ENCODE assay signal across 8 cellular contexts in the genomic region with DNA sequence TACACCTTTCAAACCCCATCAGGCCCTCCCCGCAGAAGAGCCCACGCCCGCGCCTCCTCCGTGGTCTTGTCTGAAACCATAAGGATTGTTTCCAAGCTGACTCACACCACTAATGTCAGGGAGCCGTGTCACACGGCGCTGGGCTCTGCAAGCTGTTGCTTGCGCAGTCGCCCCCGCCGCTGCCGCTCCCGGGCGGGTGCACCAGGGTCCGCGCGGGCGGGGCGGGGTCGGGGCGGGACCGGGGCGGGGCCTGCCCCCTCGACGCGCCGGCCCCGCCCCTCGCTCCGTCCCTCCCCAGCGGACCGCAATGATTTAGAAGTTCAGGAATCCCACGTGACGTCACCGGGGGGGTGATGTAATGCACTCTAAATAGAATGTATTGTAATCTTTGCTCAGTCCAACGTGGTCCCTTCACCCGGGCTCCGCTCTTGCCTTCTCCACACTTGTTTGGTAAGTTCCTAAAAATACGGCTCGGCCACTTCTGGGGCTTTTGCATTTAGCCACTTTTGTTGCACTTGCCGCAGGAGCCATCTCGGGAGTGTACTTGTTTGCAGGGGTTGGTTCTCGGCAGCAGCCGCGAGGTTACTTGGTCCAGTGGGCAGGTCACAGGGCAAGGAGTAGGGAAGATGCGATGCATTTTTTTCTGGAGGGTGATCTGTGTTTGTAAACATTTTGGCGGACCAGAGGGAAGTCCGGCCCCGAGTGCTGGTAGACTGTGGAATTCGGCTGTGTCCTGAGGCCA.
A peak's percentile ranks its signal among the peaks of the same experiment; 100 is the strongest.
DNase-seq lines count a peak whose midpoint lies in the region; ATAC-seq and TF ChIP-seq lines count a peak whose summit lies in the region.

No MANE protein-coding gene starts in this region.

- peak; percentile 73 for DNase-seq in GM04504 (ENCODE audit: low read depth)
- DNase-seq in RWPE2 (ENCODE audit: low spot score) = peak; percentile 93
- peak; percentile 51 for DNase-seq in activated naive CD8-positive, alpha-beta T cell treated with anti-CD3 and anti-CD28 coated beads, Interleukin-2, amount 50 U/mL, for 16 hours (ENCODE audit: low read depth, low spot score)
- DNase-seq in glomerular visceral epithelial cell (ENCODE audit: extremely low spot score) = peak; percentile 97
- peak; percentile 93 for DNase-seq in non-pigmented ciliary epithelial cell (ENCODE audit: low read depth)
- peak; percentile 99 for DNase-seq in superior temporal gyrus (ENCODE audit: extremely low spot score)

- H3K9me3 ChIP-seq in RWPE2 (ENCODE audit: severe bottlenecking) = no peaks in the 10 kb centered on the region

- H3K4me3 ChIP-seq in KMS-11 (IDR thresholded peaks at IDR 0.05; ENCODE audit: insufficient read depth, low read depth, low read length) = no peak overlapping the region
- H3K4me3 ChIP-seq in RWPE2 (ENCODE audit: severe bottlenecking) = peak overlapping the region; percentile 42

- peak overlapping the region; percentile 95 for H3K9ac ChIP-seq in KMS-11

- peak overlapping the region; percentile 33 for H3K27ac ChIP-seq in KMS-11
- no peak overlapping the region for H3K27ac ChIP-seq in RWPE2 (ENCODE audit: poor library complexity, severe bottlenecking)

- H3K27me3 ChIP-seq in KMS-11 (ENCODE audit: insufficient read depth, low read depth) (no peaks in the 10 kb centered on the region; the same call in 1 of the 2 replicates), RWPE2 (ENCODE audit: insufficient read depth, poor library complexity, severe bottlenecking) (peaks cover 26% of the 10 kb centered on the region)

- H4K20me1 ChIP-seq in KMS-11 (ENCODE audit: insufficient read depth) = no peaks in the 10 kb centered on the region

- TF ChIP-seq CTCF in KMS-11 (conservative IDR thresholded peaks at IDR 0.05; ENCODE audit: low read depth, low read length) (no peak), RWPE2 (IDR thresholded peaks at IDR 0.05; ENCODE audit: poor library complexity, severe bottlenecking) (no peak)

- peaks cover 5% of the 10 kb centered on the region for H3K4me1 ChIP-seq in KMS-11 (ENCODE audit: low read depth, poor library complexity, severe bottlenecking)
- H3K4me1 ChIP-seq in RWPE2 (ENCODE audit: insufficient read depth, poor library complexity, severe bottlenecking) = peaks cover 30% of the 10 kb centered on the region

- H2AFZ ChIP-seq in KMS-11 (ENCODE audit: low read depth) = peak overlapping the region; percentile 99

- no peaks in the 10 kb centered on the region for H3K79me2 ChIP-seq in KMS-11 (ENCODE audit: insufficient read depth, low read depth)

- H3K36me3 ChIP-seq in KMS-11 (ENCODE audit: insufficient read depth) (no peaks in the 10 kb centered on the region), RWPE2 (ENCODE audit: low read depth) (no peaks in the 10 kb centered on the region)

- peak overlapping the region; percentile 89 for H3K4me2 ChIP-seq in KMS-11

- ATAC-seq in RWPE2 (ENCODE audit: low read depth) = peak; percentile 80
- no peak for ATAC-seq in GM19023 (IDR thresholded peaks at IDR 0.05; ENCODE audit: unreplicated experiment)
